In genomic region chr12:28024231-28024995, GRCh38 we compare ENCODE assay signal across 17 cellular contexts. TPM values are rescaled to one million over a fixed set of nuclear protein-coding genes. Genes with fewer than 3 reads are reported as not detected.
DNase-seq lines count a peak whose midpoint lies in the region; ATAC-seq and TF ChIP-seq lines count a peak whose summit lies in the region.
"Had no signal": no experiment of that assay in that cellular context is flagged by ENCODE, and none has a peak within 500 bp of the region (broad histone marks: within the 10 kb centered on the region; RNA-seq: fewer than 3 reads in every experiment).

No MANE protein-coding gene starts in this region.

- ATAC-seq in GM18517 (IDR thresholded peaks at IDR 0.05; ENCODE audit: unreplicated experiment) = no peak
- ATAC-seq: gastroesophageal sphincter, left lung had no signal

- H3K27ac ChIP-seq in breast epithelium (no peak overlapping the region), SJSA1 (peak overlapping the region; percentile 94)
- H3K27ac ChIP-seq: gastroesophageal sphincter, left lung, stomach had no signal

- DNase-seq in MCF 10A (ENCODE audit: unreplicated experiment) (no peak), breast epithelium (ENCODE audit: low spot score in 2 of 2) (no peak), SJSA1 (ENCODE audit: low read depth in 1 of 2, low spot score in 2 of 2) (peak in 1 of 2 experiments; percentile 31), fibroblast of mammary gland (ENCODE audit: low read depth) (peak; percentile 81), GDM1 (lab: John Stamatoyannopoulos, UW) (no peak), islet precursor cell (no peak), type B pancreatic cell (ENCODE audit: extremely low spot score, unreplicated experiment) (no peak)
- DNase-seq: activated CD4-positive, CD25-positive, alpha-beta regulatory T cell; caudate nucleus; H9; left lung; NCI-H446 treated with DMSO at 0.1 percent for 48 hours; SHP77 treated with DMSO at 0.1 percent for 48 hours; stimulated activated CD4-positive, alpha-beta T cell treated with anti-CD3 and anti-CD28 coated beads, Interleukin-4, amount 100 ng/mL, for 1 hour; stomach had no signal

- H3K4me3 Mint-ChIP-seq in MCF 10A (ENCODE audit: unreplicated experiment) (no peak overlapping the region), type B pancreatic cell (no peak overlapping the region)
- H3K4me3 Mint-ChIP-seq: H9 had no signal

- TF ChIP-seq POLR2A in breast epithelium (IDR thresholded peaks at IDR 0.05) = no peak

- no peak for TF ChIP-seq CTCF in MCF 10A (IDR thresholded peaks at IDR 0.05; ENCODE audit: unreplicated experiment)
- TF ChIP-seq CTCF in breast epithelium (IDR thresholded peaks at IDR 0.05) = no peak
- no peak for TF ChIP-seq CTCF in fibroblast of mammary gland (conservative IDR thresholded peaks at IDR 0.05; ENCODE audit: control insufficient read depth, insufficient read depth, low read depth, low read length)
- no peak for TF ChIP-seq CTCF in type B pancreatic cell (conservative IDR thresholded peaks at IDR 0.05)

- CTCF ChIA-PET in MCF 10A (lab: Yijun Ruan, JAX) = interaction anchor here (0.7 kb wide), 1 partner anchor 84 kb away, joined by 4 read pairs; no protein-coding TSS in a partner anchor

- no peaks in the 10 kb centered on the region for H3K27me3 Mint-ChIP-seq in MCF 10A (ENCODE audit: insufficient read depth, unreplicated experiment)
- peaks cover 6% of the 10 kb centered on the region for H3K27me3 Mint-ChIP-seq in type B pancreatic cell

- H3K36me3 Mint-ChIP-seq in MCF 10A (ENCODE audit: insufficient read depth, unreplicated experiment) (no peaks in the 10 kb centered on the region), type B pancreatic cell (no peaks in the 10 kb centered on the region)

- H3K4me1 ChIP-seq in breast epithelium (no peaks in the 10 kb centered on the region), SJSA1 (replicated peaks) (peaks cover 29% of the 10 kb centered on the region)
- H3K4me1 ChIP-seq: gastroesophageal sphincter, left lung, stomach had no signal

- peaks cover 27% of the 10 kb centered on the region for H3K4me1 Mint-ChIP-seq in MCF 10A (ENCODE audit: insufficient read depth, unreplicated experiment)
- H3K4me1 Mint-ChIP-seq in type B pancreatic cell (ENCODE audit: unreplicated experiment) = no peaks in the 10 kb centered on the region
- H3K4me1 Mint-ChIP-seq: H9 had no signal

- BruUV-seq in MCF 10A (replicated peaks; lab: Mats Ljungman, UMichigan) = no TSS peak

- intact Hi-C loops in MCF 10A (cut with micrococcal nuclease) = loop anchor here (5.0 kb wide), 1 partner anchor 57 kb away; no protein-coding TSS in a partner anchor
- intact Hi-C loops in breast epithelium (cut with DNase I; ENCODE audit: low total_unique reads) = no loop called here

- H3K27me3 ChIP-seq in breast epithelium (no peaks in the 10 kb centered on the region), SJSA1 (replicated peaks) (no peaks in the 10 kb centered on the region)
- H3K27me3 ChIP-seq: gastroesophageal sphincter, left lung, stomach had no signal

- H3K9me3 ChIP-seq in breast epithelium (no peaks in the 10 kb centered on the region), SJSA1 (replicated peaks) (no peaks in the 10 kb centered on the region)
- H3K9me3 ChIP-seq: gastroesophageal sphincter, left lung, stomach had no signal

- H3K9me3 Mint-ChIP-seq in MCF 10A (ENCODE audit: unreplicated experiment) (no peaks in the 10 kb centered on the region), type B pancreatic cell (no peaks in the 10 kb centered on the region)
- H3K9me3 Mint-ChIP-seq: H9 had no signal

- peak overlapping the region; percentile 91 for H3K27ac Mint-ChIP-seq in MCF 10A (ENCODE audit: low read depth, unreplicated experiment)
- H3K27ac Mint-ChIP-seq in type B pancreatic cell = no peak overlapping the region

- H3K36me3 ChIP-seq in breast epithelium (no peaks in the 10 kb centered on the region), SJSA1 (no peaks in the 10 kb centered on the region)
- H3K36me3 ChIP-seq: gastroesophageal sphincter, left lung, stomach had no signal

- POLR2A ChIA-PET in MCF 10A (lab: Yijun Ruan, JAX) = interaction anchor here (0.7 to 4.7 kb wide), 3 partner anchors 8 to 824 kb away, joined by 3 to 16 read pairs (median 13); no protein-coding TSS in a partner anchor

- H3K4me3 ChIP-seq in breast epithelium (no peak overlapping the region), SJSA1 (no peak overlapping the region), fibroblast of mammary gland (ENCODE audit: control insufficient read depth, low read depth, low read length) (no peak overlapping the region)
- H3K4me3 ChIP-seq: gastroesophageal sphincter, left lung, stomach had no signal

RNA-seq across cellular contexts. Expression of gene PTHLH, which starts 51.9 kb away (rescaled TPM):
- total RNA-seq in MCF 10A (2022) (3.8 and 5.4 TPM in 2 replicates), breast epithelium (1 to 10 TPM; 2.4 to 7.5 (median 2.9) TPM), type B pancreatic cell (ENCODE audit: low replicate concordance) (6.3 and 38.1 TPM in 2 replicates)
- total RNA-seq in SJSA1 (2014; rRNA removed; shearing (Covaris generic)) = 3.8 and 4.4 TPM in 2 replicates
